27 cellular contexts compared by ENCODE assay signal in the genomic region with DNA sequence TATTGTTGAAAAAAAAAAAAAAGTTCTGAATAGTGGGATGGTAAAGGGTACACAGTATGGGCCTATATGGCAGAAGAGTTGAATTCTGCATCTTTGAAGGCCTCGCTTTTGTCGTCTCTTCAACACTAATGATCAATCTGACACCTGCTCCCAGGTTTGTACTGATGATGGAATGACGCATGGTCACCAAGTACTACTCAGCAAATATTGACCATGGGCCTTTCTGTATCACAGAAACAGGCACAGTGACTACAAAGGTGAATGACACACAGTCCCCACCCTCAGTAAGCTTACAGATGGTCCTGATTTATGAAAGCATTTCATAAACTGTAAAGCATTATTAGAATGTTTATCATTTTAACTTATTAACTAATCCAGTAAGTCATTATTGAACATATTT.
"Had no signal": no experiment of that assay in that cellular context is flagged by ENCODE, and none has a peak within 500 bp of the region (broad histone marks: within the 10 kb centered on the region; RNA-seq: fewer than 3 reads in every experiment).

No MANE protein-coding gene starts in this region.

- H3K27ac ChIP-seq: body of pancreas, colonic mucosa had no signal

- DNase-seq: activated CD4-positive, alpha-beta memory T cell treated with anti-CD3 and anti-CD28 coated beads for 36 hours; activated CD4-positive, alpha-beta T cell treated with anti-CD3 and anti-CD28 coated beads for 36 hours; activated CD4-positive, alpha-beta T cell treated with anti-CD3 and anti-CD28 coated beads, Interleukin-2, amount 10 ng/mL, durations not matched to agents 24 days and 14 days; activated CD4-positive, CD25-positive, alpha-beta regulatory T cell; activated CD4-positive, CD25-positive, alpha-beta regulatory T cell treated with anti-CD3 and anti-CD28 coated beads, Interleukin-2, amount 50 U/mL, for 72 hours; activated CD8-positive, alpha-beta memory T cell treated with anti-CD3 and anti-CD28 coated beads, Interleukin-2, amount 10 ng/mL, durations not matched to agents 7 days and 5 days; activated CD8-positive, alpha-beta memory T cell treated with anti-CD3 and anti-CD28 coated beads, Interleukin-2, amount 50 U/mL, for 4 hours; activated CD8-positive, alpha-beta T cell treated with anti-CD3 and anti-CD28 coated beads, Interleukin-2, amount 10 ng/mL, durations not matched to agents 7 days and 5 days; activated effector memory CD4-positive, alpha-beta T cell treated with anti-CD3 and anti-CD28 coated beads, Interleukin-2, amount 50 U/mL, for 16 hours; activated naive CD4-positive, alpha-beta T cell treated with anti-CD3 and anti-CD28 coated beads for 36 hours; activated naive CD8-positive, alpha-beta T cell treated with anti-CD3 and anti-CD28 coated beads for 36 hours; activated naive CD8-positive, alpha-beta T cell treated with anti-CD3 and anti-CD28 coated beads, Interleukin-2, amount 50 U/mL, for 24 hours; activated T-cell treated with anti-CD3 and anti-CD28 coated beads, Interleukin-2, amount 50 U/mL, for 1 hour; activated T-cell treated with anti-CD3 and anti-CD28 coated beads, Interleukin-2, amount 50 U/mL, for 48 hours; adrenal gland; amygdala; aorta; central memory CD4-positive, alpha-beta T cell; cerebellar nuclear complex; colonic mucosa; effector memory CD4-positive, alpha-beta T cell; endodermal cell; foreskin fibroblast; glutamatergic neuron; T-helper 2 cell had no signal

- H3K27me3 ChIP-seq: adrenal gland, body of pancreas, colonic mucosa had no signal

- H3K9me3 ChIP-seq: adrenal gland, body of pancreas, colonic mucosa had no signal

- H3K4me1 ChIP-seq: body of pancreas, colonic mucosa had no signal

- H3K4me3 ChIP-seq: adrenal gland, body of pancreas, colonic mucosa had no signal

- H3K36me3 ChIP-seq: adrenal gland, colonic mucosa had no signal

- ATAC-seq: activated CD4-positive, alpha-beta T cell treated with anti-CD3 and anti-CD28 coated beads for 36 hours; activated CD8-positive, alpha-beta memory T cell treated with anti-CD3 and anti-CD28 coated beads, Interleukin-2, amount 10 ng/mL, durations not matched to agents 7 days and 5 days; activated CD8-positive, alpha-beta T cell treated with anti-CD3 and anti-CD28 coated beads, Interleukin-2, amount 10 ng/mL, durations not matched to agents 7 days and 5 days; activated naive CD8-positive, alpha-beta T cell treated with anti-CD3 and anti-CD28 coated beads, Interleukin-2, amount 50 U/mL, for 24 hours; body of pancreas; esophagus mucosa had no signal
